In the genomic region with DNA sequence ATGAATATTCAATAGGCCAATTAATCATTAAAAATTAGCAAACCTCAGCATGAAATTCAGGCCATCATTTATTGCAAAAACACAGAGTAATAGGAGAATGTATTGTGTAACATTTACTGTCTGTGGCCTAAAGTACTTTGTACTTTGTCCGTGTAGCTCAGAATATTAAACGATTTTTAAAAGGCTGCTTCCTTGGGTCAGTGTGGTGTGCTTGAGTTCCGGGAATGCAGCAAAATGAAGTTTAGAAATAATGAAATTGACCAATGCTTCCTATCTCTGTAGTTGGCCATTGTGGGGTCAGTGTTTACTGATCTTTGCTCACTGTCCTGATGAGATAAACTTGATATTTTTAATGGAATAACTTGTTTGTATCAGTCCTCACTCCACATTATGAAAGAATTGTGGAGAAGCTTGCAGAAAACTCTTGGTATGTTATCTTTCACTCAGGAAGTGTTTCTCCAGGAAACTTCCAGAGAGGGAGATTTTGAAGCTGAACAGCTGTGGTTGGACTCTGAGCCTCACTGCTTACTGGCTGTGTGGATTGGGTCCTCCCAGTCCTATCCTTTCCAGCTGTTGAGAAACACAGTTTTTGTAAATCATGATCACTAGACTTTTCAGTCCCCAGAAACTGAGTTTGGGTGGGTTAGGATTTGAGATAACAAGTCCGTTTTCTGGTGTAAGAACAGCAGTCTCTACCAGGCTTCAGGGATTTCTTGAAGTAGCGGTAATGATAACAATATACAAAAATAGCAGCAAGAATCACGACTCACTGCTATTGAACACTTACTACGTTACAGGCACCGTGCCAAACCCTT, we compare ENCODE assay signal across 1 cellular context.
TF ChIP-seq lines count a peak whose summit lies in the region.

No MANE protein-coding gene starts in this region.

TF ChIP-seq in HepG2, 621 proteins besides CTCF, POLR2A, EP300 and RAD21 (continued from another document and continues in another):
- TF ChIP-seq, protein P1, sequence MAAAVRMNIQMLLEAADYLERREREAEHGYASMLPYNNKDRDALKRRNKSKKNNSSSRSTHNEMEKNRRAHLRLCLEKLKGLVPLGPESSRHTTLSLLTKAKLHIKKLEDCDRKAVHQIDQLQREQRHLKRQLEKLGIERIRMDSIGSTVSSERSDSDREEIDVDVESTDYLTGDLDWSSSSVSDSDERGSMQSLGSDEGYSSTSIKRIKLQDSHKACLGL (CRISPR knock-in tag; IDR thresholded peaks at IDR 0.05), result no peak
- TF ChIP-seq NFIB (CRISPR knock-in tag; IDR thresholded peaks at IDR 0.05; ENCODE audit: borderline replicate concordance) (no peak), MBNL3 (CRISPR knock-in tag; conservative IDR thresholded peaks at IDR 0.05) (no peak), SMC3 (IDR thresholded peaks at IDR 0.05; ENCODE audit: low read length) (peak; percentile 38; the same call in 1 of the 2 replicates), GATAD2A (CRISPR knock-in tag; IDR thresholded peaks at IDR 0.05) (peak; percentile 89), ZNF512B (CRISPR knock-in tag; IDR thresholded peaks at IDR 0.05; ENCODE audit: borderline replicate concordance) (no peak), ARID5B (CRISPR knock-in tag; IDR thresholded peaks at IDR 0.05) (peak; percentile 86), SMARCC2 (IDR thresholded peaks at IDR 0.05) (no peak), HMG20B (CRISPR knock-in tag; conservative IDR thresholded peaks at IDR 0.05) (no peak), CCAR2 (optimal IDR thresholded peaks at IDR 0.05; ENCODE audit: low read depth, low read length) (no peak), ZBTB1 (CRISPR knock-in tag; IDR thresholded peaks at IDR 0.05; ENCODE audit: borderline replicate concordance) (no peak), ZNF326 (CRISPR knock-in tag; IDR thresholded peaks at IDR 0.05; ENCODE audit: borderline replicate concordance) (no peak), PLRG1 (conservative IDR thresholded peaks at IDR 0.05) (no peak), YEATS4 (CRISPR knock-in tag; IDR thresholded peaks at IDR 0.05; ENCODE audit: borderline replicate concordance) (peak; percentile 44; the same call in 1 of the 2 replicates), ZBTB7B (CRISPR knock-in tag; IDR thresholded peaks at IDR 0.05) (no peak; the same call in 1 of the 2 replicates), ZNF33A (CRISPR knock-in tag; IDR thresholded peaks at IDR 0.05; ENCODE audit: borderline replicate concordance) (peak; percentile 40; the same call in 1 of the 2 replicates), GABPB1 (CRISPR knock-in tag; IDR thresholded peaks at IDR 0.05) (no peak), MTF1 (CRISPR knock-in tag; IDR thresholded peaks at IDR 0.05) (no peak), DDIT3 (CRISPR knock-in tag; IDR thresholded peaks at IDR 0.05) (no peak), ZKSCAN8 (CRISPR knock-in tag; IDR thresholded peaks at IDR 0.05; ENCODE audit: borderline replicate concordance) (peak; percentile 12; the same call in 1 of the 2 replicates), ATF1 (CRISPR knock-in tag; IDR thresholded peaks at IDR 0.05) (no peak), ZNF792 (CRISPR knock-in tag; IDR thresholded peaks at IDR 0.05) (no peak), KDM5A (IDR thresholded peaks at IDR 0.05; ENCODE audit: borderline replicate concordance, low read length) (no peak), HNRNPL (IDR thresholded peaks at IDR 0.05; ENCODE audit: low read depth, low read length) (no peak), PAXIP1 (CRISPR knock-in tag; conservative IDR thresholded peaks at IDR 0.05) (peak; percentile 81), MAFG (CRISPR knock-in tag; IDR thresholded peaks at IDR 0.05) (no peak), CAMTA2 (CRISPR knock-in tag; IDR thresholded peaks at IDR 0.05; ENCODE audit: borderline replicate concordance) (no peak), ZBTB26 (CRISPR knock-in tag; IDR thresholded peaks at IDR 0.05; ENCODE audit: borderline replicate concordance) (no peak), PAWR (CRISPR knock-in tag; IDR thresholded peaks at IDR 0.05; ENCODE audit: borderline replicate concordance) (no peak), ZNF782 (CRISPR knock-in tag; IDR thresholded peaks at IDR 0.05; ENCODE audit: borderline replicate concordance) (no peak), TMF1 (CRISPR knock-in tag; IDR thresholded peaks at IDR 0.05; ENCODE audit: low read depth) (no peak), ZNF747 (CRISPR knock-in tag; IDR thresholded peaks at IDR 0.05; ENCODE audit: borderline replicate concordance) (no peak), DNMT3B (CRISPR knock-in tag; conservative IDR thresholded peaks at IDR 0.05) (no peak), ZBTB4 (CRISPR knock-in tag; IDR thresholded peaks at IDR 0.05; ENCODE audit: borderline replicate concordance) (no peak), ZGPAT (CRISPR knock-in tag; IDR thresholded peaks at IDR 0.05) (no peak), SMYD3 (CRISPR knock-in tag; IDR thresholded peaks at IDR 0.05) (no peak)
- TF ChIP-seq, protein P2, sequence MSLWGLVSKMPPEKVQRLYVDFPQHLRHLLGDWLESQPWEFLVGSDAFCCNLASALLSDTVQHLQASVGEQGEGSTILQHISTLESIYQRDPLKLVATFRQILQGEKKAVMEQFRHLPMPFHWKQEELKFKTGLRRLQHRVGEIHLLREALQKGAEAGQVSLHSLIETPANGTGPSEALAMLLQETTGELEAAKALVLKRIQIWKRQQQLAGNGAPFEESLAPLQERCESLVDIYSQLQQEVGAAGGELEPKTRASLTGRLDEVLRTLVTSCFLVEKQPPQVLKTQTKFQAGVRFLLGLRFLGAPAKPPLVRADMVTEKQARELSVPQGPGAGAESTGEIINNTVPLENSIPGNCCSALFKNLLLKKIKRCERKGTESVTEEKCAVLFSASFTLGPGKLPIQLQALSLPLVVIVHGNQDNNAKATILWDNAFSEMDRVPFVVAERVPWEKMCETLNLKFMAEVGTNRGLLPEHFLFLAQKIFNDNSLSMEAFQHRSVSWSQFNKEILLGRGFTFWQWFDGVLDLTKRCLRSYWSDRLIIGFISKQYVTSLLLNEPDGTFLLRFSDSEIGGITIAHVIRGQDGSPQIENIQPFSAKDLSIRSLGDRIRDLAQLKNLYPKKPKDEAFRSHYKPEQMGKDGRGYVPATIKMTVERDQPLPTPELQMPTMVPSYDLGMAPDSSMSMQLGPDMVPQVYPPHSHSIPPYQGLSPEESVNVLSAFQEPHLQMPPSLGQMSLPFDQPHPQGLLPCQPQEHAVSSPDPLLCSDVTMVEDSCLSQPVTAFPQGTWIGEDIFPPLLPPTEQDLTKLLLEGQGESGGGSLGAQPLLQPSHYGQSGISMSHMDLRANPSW (CRISPR knock-in tag; IDR thresholded peaks at IDR 0.05; ENCODE audit: borderline replicate concordance), result no peak
